28 cellular contexts compared by ENCODE assay signal in genomic region chr9:117707561-117707960, GRCh38. TPM values are rescaled to one million over a fixed set of nuclear protein-coding genes. Genes with fewer than 3 reads are reported as not detected.
DNase-seq lines count a peak whose midpoint lies in the region; ATAC-seq and TF ChIP-seq lines count a peak whose summit lies in the region.
"Had no signal": no experiment of that assay in that cellular context is flagged by ENCODE, and none has a peak within 500 bp of the region (broad histone marks: within the 10 kb centered on the region; RNA-seq: fewer than 3 reads in every experiment).

No MANE protein-coding gene starts in this region.

- TF ChIP-seq CTCF in SK-N-SH (IDR thresholded peaks at IDR 0.05) (no peak), coronary artery (IDR thresholded peaks at IDR 0.05) (no peak), lower lobe of right lung (IDR thresholded peaks at IDR 0.05) (no peak)

- TF ChIP-seq RAD21 in SK-N-SH (IDR thresholded peaks at IDR 0.05; ENCODE audit: low read length), result no peak

- H3K9ac ChIP-seq in SK-N-SH (no peak overlapping the region), subcutaneous abdominal adipose tissue (ENCODE audit: low read length in 5 of 5) (no peak overlapping the region)
- H3K9ac ChIP-seq: GM23248 had no signal

- DNase-seq in SK-N-SH (no peak), coronary artery (ENCODE audit: low spot score) (no peak), lower lobe of right lung (no peak), sciatic nerve (ENCODE audit: low spot score) (no peak)
- no peak for DNase-seq in activated T-cell treated with anti-CD3 and anti-CD28 coated beads, Interleukin-2, amount 50 U/mL, for 4 hours
- DNase-seq: activated CD4-positive, alpha-beta T cell treated with anti-CD3 and anti-CD28 coated beads for 1 hour; activated CD8-positive, alpha-beta T cell treated with anti-CD3 and anti-CD28 coated beads, Interleukin-2, amount 10 ng/mL, durations not matched to agents 7 days and 5 days; activated effector memory CD4-positive, alpha-beta T cell treated with anti-CD3 and anti-CD28 coated beads, Interleukin-2, amount 50 U/mL, for 16 hours; activated naive CD8-positive, alpha-beta T cell treated with anti-CD3 and anti-CD28 coated beads for 36 hours; CD8-positive, alpha-beta T cell; effector memory CD4-positive, alpha-beta T cell; erythroblast; GM23248; hippocampal formation; immature natural killer cell; naive B cell; NCI-H1436; ovary; stimulated activated CD4-positive, alpha-beta T cell treated with anti-CD3 and anti-CD28 coated beads, Interleukin-15, amount 100 ng/mL, for 24 hours; stimulated activated naive CD4-positive, alpha-beta T cell treated with Interleukin-2 at 50 U/mL for 16 hours; thyroid gland had no signal

- peak overlapping the region; percentile 55 for H3K4me2 ChIP-seq in SK-N-SH

- H3K4me1 ChIP-seq in SK-N-SH (ENCODE audit: control insufficient read depth in 1 of 2, insufficient read depth in 2 of 2, low read depth in 1 of 2, low read length in 1 of 2) (peaks cover 2 to 9% of the 10 kb centered on the region in 2 experiments; a peak in 2 of 4 replicates), lower lobe of right lung (peaks cover 23% of the 10 kb centered on the region), subcutaneous abdominal adipose tissue (ENCODE audit: control insufficient read depth in 5 of 5, insufficient read depth in 5 of 5, low read length in 5 of 5) (peaks cover 7 to 65% (median 42%) of the 10 kb centered on the region in 5 donors)

- 0 out of 4 replicates have a peak overlapping the region, but pooled peaks of 1 of the 2 experiments have one; percentile 50 for H3K4me3 ChIP-seq in SK-N-SH (ENCODE audit: low read depth in 2 of 2, low read length in 1 of 2)
- H3K4me3 ChIP-seq in coronary artery, result peak overlapping the region; percentile 74
- H3K4me3 ChIP-seq in lower lobe of right lung, result peak overlapping the region; percentile 62
- peak overlapping the region; percentile 33 to 85 (median 75) for H3K4me3 ChIP-seq in subcutaneous abdominal adipose tissue (ENCODE audit: low read depth in 1 of 5, low read length in 5 of 5)
- H3K4me3 ChIP-seq: ovary, thyroid gland had no signal

- H2AFZ ChIP-seq in SK-N-SH (ENCODE audit: low read depth), result no peak overlapping the region
- H2AFZ ChIP-seq: GM23248 had no signal

- WGBS in SK-N-SH (ENCODE audit: low lambda C conversion rate), result 74% methylated on average over 1 of the region's 1 CpG

- H3K36me3 ChIP-seq in SK-N-SH (replicated peaks in 1 of 2; ENCODE audit: control insufficient read depth in 1 of 2, insufficient read depth in 2 of 2, low read length in 1 of 2) (peaks cover 0 to 20% of the 10 kb centered on the region in 2 experiments), lower lobe of right lung (peaks cover 32% of the 10 kb centered on the region), subcutaneous abdominal adipose tissue (ENCODE audit: control insufficient read depth in 5 of 5, insufficient read depth in 5 of 5, low read length in 5 of 5) (peaks cover 14 to 36% (median 30%) of the 10 kb centered on the region in 5 donors)
- H3K36me3 ChIP-seq: ovary, thyroid gland had no signal

- ATAC-seq in SK-N-SH treated with all-trans-retinoic acid at 6 μM for 48 hours (no peak), lower lobe of right lung (no peak), HG03342 (IDR thresholded peaks at IDR 0.05; ENCODE audit: unreplicated experiment) (no peak), sciatic nerve (no peak)
- ATAC-seq in activated T-cell treated with anti-CD3 and anti-CD28 coated beads, Interleukin-2, amount 50 U/mL, for 4 hours, result no peak
- ATAC-seq: activated CD8-positive, alpha-beta T cell treated with anti-CD3 and anti-CD28 coated beads, Interleukin-2, amount 10 ng/mL, durations not matched to agents 7 days and 5 days; CD8-positive, alpha-beta T cell; left lobe of liver had no signal

- no peaks in the 10 kb centered on the region for H3K9me3 ChIP-seq in SK-N-SH
- no peaks in the 10 kb centered on the region for H3K9me3 ChIP-seq in lower lobe of right lung
- no peaks in the 10 kb centered on the region for H3K9me3 ChIP-seq in subcutaneous abdominal adipose tissue (ENCODE audit: control insufficient read depth in 5 of 5, low read length in 5 of 5)
- H3K9me3 ChIP-seq: ovary, SJSA1, thyroid gland had no signal

- no peaks in the 10 kb centered on the region for H4K20me1 ChIP-seq in SK-N-SH (ENCODE audit: insufficient read depth)

- H3F3A ChIP-seq in SK-N-SH (replicated peaks; ENCODE audit: insufficient read depth), result peaks cover 35% of the 10 kb centered on the region

- TF ChIP-seq EP300 in SK-N-SH (IDR thresholded peaks at IDR 0.05; ENCODE audit: borderline replicate concordance in 1 of 2, low read depth in 1 of 2, low read length in 1 of 2), result no peak

- H3K4me1 Mint-ChIP-seq in activated T-cell treated with anti-CD3 and anti-CD28 coated beads, Interleukin-2, amount 50 U/mL, for 4 hours (ENCODE audit: low read depth), result no peaks in the 10 kb centered on the region
- H3K4me1 Mint-ChIP-seq: activated naive CD8-positive, alpha-beta T cell treated with anti-CD3 and anti-CD28 coated beads for 36 hours had no signal

- intact Hi-C loops in lower lobe of right lung (cut with DNase I), result no loop called here
- intact Hi-C loops in sciatic nerve (cut with DNase I), result no loop called here

- POLR2A ChIA-PET in SK-N-SH (lab: Yijun Ruan, JAX), result no interaction called here

- H3K9me2 ChIP-seq in SK-N-SH, result no peaks in the 10 kb centered on the region

- H3K27ac ChIP-seq in SK-N-SH (ENCODE audit: low read depth in 2 of 2, low read length in 1 of 2) (peak overlapping the region in 1 of 2 experiments; percentile 96; a peak in 2 of 4 replicates), coronary artery (no peak overlapping the region), lower lobe of right lung (no peak overlapping the region), subcutaneous abdominal adipose tissue (ENCODE audit: low read depth, low read length) (peak overlapping the region; percentile 5)
- H3K27ac ChIP-seq: 22Rv1, ovary, thyroid gland had no signal

- H3K27me3 Mint-ChIP-seq in activated T-cell treated with anti-CD3 and anti-CD28 coated beads, Interleukin-2, amount 50 U/mL, for 4 hours (ENCODE audit: low read depth), result peaks cover 5% of the 10 kb centered on the region

- H3K9me3 Mint-ChIP-seq in activated T-cell treated with anti-CD3 and anti-CD28 coated beads, Interleukin-2, amount 50 U/mL, for 4 hours, result no peaks in the 10 kb centered on the region
- H3K9me3 Mint-ChIP-seq: immature natural killer cell, naive B cell had no signal

- CTCF ChIA-PET in SK-N-SH (lab: Yijun Ruan, JAX), result no interaction called here

- H3K4me3 Mint-ChIP-seq in activated T-cell treated with anti-CD3 and anti-CD28 coated beads, Interleukin-2, amount 50 U/mL, for 4 hours, result no peak overlapping the region
- H3K4me3 Mint-ChIP-seq: activated CD8-positive, alpha-beta T cell treated with anti-CD3 and anti-CD28 coated beads, Interleukin-2, amount 10 ng/mL, durations not matched to agents 7 days and 5 days; activated naive CD8-positive, alpha-beta T cell treated with anti-CD3 and anti-CD28 coated beads for 36 hours; CD8-positive, alpha-beta T cell; immature natural killer cell; naive B cell had no signal

- H3K79me2 ChIP-seq in SK-N-SH (ENCODE audit: insufficient read depth), result peaks cover 45% of the 10 kb centered on the region

- H3K27me3 ChIP-seq in SK-N-SH (ENCODE audit: insufficient read depth) (no peaks in the 10 kb centered on the region), lower lobe of right lung (ENCODE audit: low read depth) (no peaks in the 10 kb centered on the region), subcutaneous abdominal adipose tissue (ENCODE audit: control insufficient read depth in 5 of 5, insufficient read depth in 4 of 5, low read length in 5 of 5) (no peaks in the 10 kb centered on the region)
- H3K27me3 ChIP-seq: ovary, SJSA1, thyroid gland had no signal

- H3K36me3 Mint-ChIP-seq in activated T-cell treated with anti-CD3 and anti-CD28 coated beads, Interleukin-2, amount 50 U/mL, for 4 hours (ENCODE audit: insufficient read depth), result no peaks in the 10 kb centered on the region
- H3K36me3 Mint-ChIP-seq: activated naive CD8-positive, alpha-beta T cell treated with anti-CD3 and anti-CD28 coated beads for 36 hours; CD8-positive, alpha-beta T cell; immature natural killer cell; naive B cell had no signal

TF ChIP-seq in SK-N-SH, 30 proteins besides CTCF, POLR2A, EP300 and RAD21 (continues in another document):
- TF ChIP-seq FOSL2 (IDR thresholded peaks at IDR 0.05; ENCODE audit: borderline replicate concordance, low read depth) (no peak), NRF1 (IDR thresholded peaks at IDR 0.05; ENCODE audit: low read depth, low read length) (no peak), TEAD4 (IDR thresholded peaks at IDR 0.05; ENCODE audit: borderline replicate concordance, insufficient read depth) (no peak), RFX5 (IDR thresholded peaks at IDR 0.05; ENCODE audit: low read length) (no peak)

TF ChIP-seq in SK-N-SH treated with all-trans-retinoic acid at 6 μM for 48 hours, 23 proteins besides CTCF, POLR2A, EP300 and RAD21:
- TF ChIP-seq ZFP3 (CRISPR knock-in tag; IDR thresholded peaks at IDR 0.05) (no peak), PATZ1 (CRISPR knock-in tag; IDR thresholded peaks at IDR 0.05; ENCODE audit: borderline replicate concordance) (no peak), BACH2 (CRISPR knock-in tag; IDR thresholded peaks at IDR 0.05; ENCODE audit: borderline replicate concordance) (no peak)

RNA-seq across cellular contexts. Expression of gene TLR4, which starts 3.4 kb away (rescaled TPM):
- polyA plus RNA-seq in SK-N-SH (2012; rRNA removed), result 0.85 and 1.2 TPM in 2 replicates
- 1.2 and 1.4 TPM in 2 replicates for polyA plus RNA-seq in SK-N-SH (2012; cell fraction: cytosol; rRNA removed)
- 0.47 and 1.2 TPM in 2 replicates for polyA plus RNA-seq in SK-N-SH (2012; cell fraction: nucleus; rRNA removed)
- 70.1 TPM for total RNA-seq in lower lobe of right lung
- total RNA-seq in sciatic nerve, result 25.3 TPM
- total RNA-seq in activated T-cell treated with anti-CD3 and anti-CD28 coated beads, Interleukin-2, amount 50 U/mL, for 4 hours, result under 1 TPM in 2 of 3 donors, not detected in 1; 0.05 to 0.08 TPM
- total RNA-seq: activated naive CD8-positive, alpha-beta T cell treated with anti-CD3 and anti-CD28 coated beads for 36 hours; T-helper 1 cell treated with Interleukin-12 subunit alpha and Interleukin-12 subunit beta and Interleukin-4 antibody, amounts not matched to agents 30 ng/mL and 1 ng/mL, for 36 hours had no signal

Comparison
In these comparisons a context has a peak if more than half of its experiments do, and no peak if none do; other contexts are left out.
1. RNA of gene TLR4, which starts 3.4 kb away (total RNA-seq): 70.1 TPM in lower lobe of right lung (single experiment) and 25.3 TPM in sciatic nerve (single experiment); 0.05 to 0.08 TPM in activated T-cell treated with anti-CD3 and anti-CD28 coated beads, Interleukin-2, amount 50 U/mL, for 4 hours; every median in the first group is over 10 times any median in the second.